In the genomic region with DNA sequence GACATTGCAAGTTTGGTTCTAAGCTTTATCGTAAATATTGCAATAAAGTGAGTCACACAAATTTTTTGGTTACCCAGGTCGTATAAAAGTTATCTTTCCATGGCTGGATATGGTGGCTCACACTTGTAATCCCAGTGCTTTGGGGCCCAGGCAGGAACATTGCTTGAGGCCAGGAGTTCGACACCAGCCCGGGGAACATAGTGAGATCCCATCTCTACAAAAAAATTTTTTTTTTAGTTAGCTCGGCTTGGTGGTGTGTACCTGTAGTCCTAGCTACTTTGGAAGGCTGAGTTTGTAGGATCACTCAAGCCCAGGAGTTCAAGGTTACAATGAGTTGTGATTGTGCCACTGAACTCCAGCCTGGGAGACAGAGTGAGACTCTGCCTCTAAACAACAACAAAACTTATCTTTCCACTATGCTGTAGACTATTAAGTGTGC, we compare ENCODE assay signal across 1 cellular context.
TF ChIP-seq lines count a peak whose summit lies in the region.

No MANE protein-coding gene starts in this region.

TF ChIP-seq in HepG2, 621 proteins besides CTCF, POLR2A, EP300 and RAD21 (continued from another document and continues in another):
- no peak for TF ChIP-seq NONO (IDR thresholded peaks at IDR 0.05)
- no peak for TF ChIP-seq NONO (CRISPR knock-in tag; conservative IDR thresholded peaks at IDR 0.05)
- TF ChIP-seq LCORL (IDR thresholded peaks at IDR 0.05) = no peak
- TF ChIP-seq LCORL (CRISPR knock-in tag; IDR thresholded peaks at IDR 0.05) = no peak
- no peak for TF ChIP-seq CHD2 (IDR thresholded peaks at IDR 0.05; ENCODE audit: low read depth, low read length)
- TF ChIP-seq, protein P1, sequence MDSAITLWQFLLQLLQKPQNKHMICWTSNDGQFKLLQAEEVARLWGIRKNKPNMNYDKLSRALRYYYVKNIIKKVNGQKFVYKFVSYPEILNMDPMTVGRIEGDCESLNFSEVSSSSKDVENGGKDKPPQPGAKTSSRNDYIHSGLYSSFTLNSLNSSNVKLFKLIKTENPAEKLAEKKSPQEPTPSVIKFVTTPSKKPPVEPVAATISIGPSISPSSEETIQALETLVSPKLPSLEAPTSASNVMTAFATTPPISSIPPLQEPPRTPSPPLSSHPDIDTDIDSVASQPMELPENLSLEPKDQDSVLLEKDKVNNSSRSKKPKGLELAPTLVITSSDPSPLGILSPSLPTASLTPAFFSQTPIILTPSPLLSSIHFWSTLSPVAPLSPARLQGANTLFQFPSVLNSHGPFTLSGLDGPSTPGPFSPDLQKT (CRISPR knock-in tag; IDR thresholded peaks at IDR 0.05; ENCODE audit: borderline replicate concordance) = no peak
- no peak for TF ChIP-seq ZNF224 (CRISPR knock-in tag; IDR thresholded peaks at IDR 0.05)
- TF ChIP-seq DMAP1 (CRISPR knock-in tag; IDR thresholded peaks at IDR 0.05) = no peak
- TF ChIP-seq ZNF20 (CRISPR knock-in tag; IDR thresholded peaks at IDR 0.05) = no peak
- no peak for TF ChIP-seq MATR3 (CRISPR knock-in tag; IDR thresholded peaks at IDR 0.05)
- TF ChIP-seq ASH2L (IDR thresholded peaks at IDR 0.05; ENCODE audit: insufficient read length, low read depth, low read length) = no peak
- no peak for TF ChIP-seq GMEB2 (CRISPR knock-in tag; IDR thresholded peaks at IDR 0.05; ENCODE audit: low read depth)
- TF ChIP-seq, protein P2, sequence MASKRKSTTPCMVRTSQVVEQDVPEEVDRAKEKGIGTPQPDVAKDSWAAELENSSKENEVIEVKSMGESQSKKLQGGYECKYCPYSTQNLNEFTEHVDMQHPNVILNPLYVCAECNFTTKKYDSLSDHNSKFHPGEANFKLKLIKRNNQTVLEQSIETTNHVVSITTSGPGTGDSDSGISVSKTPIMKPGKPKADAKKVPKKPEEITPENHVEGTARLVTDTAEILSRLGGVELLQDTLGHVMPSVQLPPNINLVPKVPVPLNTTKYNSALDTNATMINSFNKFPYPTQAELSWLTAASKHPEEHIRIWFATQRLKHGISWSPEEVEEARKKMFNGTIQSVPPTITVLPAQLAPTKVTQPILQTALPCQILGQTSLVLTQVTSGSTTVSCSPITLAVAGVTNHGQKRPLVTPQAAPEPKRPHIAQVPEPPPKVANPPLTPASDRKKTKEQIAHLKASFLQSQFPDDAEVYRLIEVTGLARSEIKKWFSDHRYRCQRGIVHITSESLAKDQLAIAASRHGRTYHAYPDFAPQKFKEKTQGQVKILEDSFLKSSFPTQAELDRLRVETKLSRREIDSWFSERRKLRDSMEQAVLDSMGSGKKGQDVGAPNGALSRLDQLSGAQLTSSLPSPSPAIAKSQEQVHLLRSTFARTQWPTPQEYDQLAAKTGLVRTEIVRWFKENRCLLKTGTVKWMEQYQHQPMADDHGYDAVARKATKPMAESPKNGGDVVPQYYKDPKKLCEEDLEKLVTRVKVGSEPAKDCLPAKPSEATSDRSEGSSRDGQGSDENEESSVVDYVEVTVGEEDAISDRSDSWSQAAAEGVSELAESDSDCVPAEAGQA (IDR thresholded peaks at IDR 0.05; ENCODE audit: low read depth) = no peak
- TF ChIP-seq, protein P2 (CRISPR knock-in tag; IDR thresholded peaks at IDR 0.05; ENCODE audit: borderline replicate concordance) = no peak
- no peak for TF ChIP-seq ZNF615 (CRISPR knock-in tag; IDR thresholded peaks at IDR 0.05; ENCODE audit: borderline replicate concordance)
- no peak for TF ChIP-seq REST (IDR thresholded peaks at IDR 0.05; ENCODE audit: borderline replicate concordance in 1 of 2, low read depth in 1 of 2, low read length in 2 of 2)
- TF ChIP-seq NCOR1 (IDR thresholded peaks at IDR 0.05; ENCODE audit: borderline replicate concordance, low read length) = no peak
- no peak for TF ChIP-seq ATF5 (CRISPR knock-in tag; IDR thresholded peaks at IDR 0.05; ENCODE audit: low read depth)
- TF ChIP-seq, protein P3, sequence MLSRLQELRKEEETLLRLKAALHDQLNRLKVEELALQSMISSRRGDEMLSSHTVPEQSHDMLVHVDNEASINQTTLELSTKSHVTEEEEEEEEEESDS (CRISPR knock-in tag; IDR thresholded peaks at IDR 0.05; ENCODE audit: borderline replicate concordance) = no peak
- TF ChIP-seq ZC3H4 (CRISPR knock-in tag; IDR thresholded peaks at IDR 0.05; ENCODE audit: borderline replicate concordance) = no peak
- TF ChIP-seq ZNF124 (CRISPR knock-in tag; IDR thresholded peaks at IDR 0.05) = no peak
- TF ChIP-seq ZNF557 (CRISPR knock-in tag; IDR thresholded peaks at IDR 0.05) = no peak
- TF ChIP-seq ZNF670 (CRISPR knock-in tag; IDR thresholded peaks at IDR 0.05; ENCODE audit: borderline replicate concordance) = no peak
- TF ChIP-seq MEF2D (CRISPR knock-in tag; IDR thresholded peaks at IDR 0.05) = no peak
- no peak for TF ChIP-seq ZNF709 (CRISPR knock-in tag; IDR thresholded peaks at IDR 0.05)
- no peak for TF ChIP-seq ZNF276 (CRISPR knock-in tag; IDR thresholded peaks at IDR 0.05; ENCODE audit: low read depth)
- no peak for TF ChIP-seq IKZF1 (IDR thresholded peaks at IDR 0.05)
- no peak for TF ChIP-seq ETV6 (CRISPR knock-in tag; conservative IDR thresholded peaks at IDR 0.05)
- TF ChIP-seq ZNF703 (CRISPR knock-in tag; IDR thresholded peaks at IDR 0.05; ENCODE audit: borderline replicate concordance) = no peak
- TF ChIP-seq ZMYM3 (CRISPR knock-in tag; IDR thresholded peaks at IDR 0.05) = peak; percentile 6; the same call in 1 of the 2 replicates
- TF ChIP-seq, protein P4, sequence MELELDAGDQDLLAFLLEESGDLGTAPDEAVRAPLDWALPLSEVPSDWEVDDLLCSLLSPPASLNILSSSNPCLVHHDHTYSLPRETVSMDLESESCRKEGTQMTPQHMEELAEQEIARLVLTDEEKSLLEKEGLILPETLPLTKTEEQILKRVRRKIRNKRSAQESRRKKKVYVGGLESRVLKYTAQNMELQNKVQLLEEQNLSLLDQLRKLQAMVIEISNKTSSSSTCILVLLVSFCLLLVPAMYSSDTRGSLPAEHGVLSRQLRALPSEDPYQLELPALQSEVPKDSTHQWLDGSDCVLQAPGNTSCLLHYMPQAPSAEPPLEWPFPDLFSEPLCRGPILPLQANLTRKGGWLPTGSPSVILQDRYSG (CRISPR knock-in tag; IDR thresholded peaks at IDR 0.05) = no peak
- no peak for TF ChIP-seq ZNF850 (CRISPR knock-in tag; conservative IDR thresholded peaks at IDR 0.05)
- no peak for TF ChIP-seq NFE2L2 (IDR thresholded peaks at IDR 0.05; ENCODE audit: low read length)
- TF ChIP-seq KLF9 (CRISPR knock-in tag; IDR thresholded peaks at IDR 0.05; ENCODE audit: low read depth) = no peak
- TF ChIP-seq ATF7-NPFF (CRISPR knock-in tag; IDR thresholded peaks at IDR 0.05; ENCODE audit: low read depth) = no peak
- no peak for TF ChIP-seq KDM5B (CRISPR knock-in tag; IDR thresholded peaks at IDR 0.05; ENCODE audit: borderline replicate concordance)
- TF ChIP-seq ZFP82 (CRISPR knock-in tag; IDR thresholded peaks at IDR 0.05; ENCODE audit: borderline replicate concordance) = no peak
- no peak for TF ChIP-seq ZSCAN5A (CRISPR knock-in tag; IDR thresholded peaks at IDR 0.05; ENCODE audit: borderline replicate concordance)
- TF ChIP-seq JDP2 (CRISPR knock-in tag; IDR thresholded peaks at IDR 0.05; ENCODE audit: borderline replicate concordance) = no peak
- TF ChIP-seq, protein P5, sequence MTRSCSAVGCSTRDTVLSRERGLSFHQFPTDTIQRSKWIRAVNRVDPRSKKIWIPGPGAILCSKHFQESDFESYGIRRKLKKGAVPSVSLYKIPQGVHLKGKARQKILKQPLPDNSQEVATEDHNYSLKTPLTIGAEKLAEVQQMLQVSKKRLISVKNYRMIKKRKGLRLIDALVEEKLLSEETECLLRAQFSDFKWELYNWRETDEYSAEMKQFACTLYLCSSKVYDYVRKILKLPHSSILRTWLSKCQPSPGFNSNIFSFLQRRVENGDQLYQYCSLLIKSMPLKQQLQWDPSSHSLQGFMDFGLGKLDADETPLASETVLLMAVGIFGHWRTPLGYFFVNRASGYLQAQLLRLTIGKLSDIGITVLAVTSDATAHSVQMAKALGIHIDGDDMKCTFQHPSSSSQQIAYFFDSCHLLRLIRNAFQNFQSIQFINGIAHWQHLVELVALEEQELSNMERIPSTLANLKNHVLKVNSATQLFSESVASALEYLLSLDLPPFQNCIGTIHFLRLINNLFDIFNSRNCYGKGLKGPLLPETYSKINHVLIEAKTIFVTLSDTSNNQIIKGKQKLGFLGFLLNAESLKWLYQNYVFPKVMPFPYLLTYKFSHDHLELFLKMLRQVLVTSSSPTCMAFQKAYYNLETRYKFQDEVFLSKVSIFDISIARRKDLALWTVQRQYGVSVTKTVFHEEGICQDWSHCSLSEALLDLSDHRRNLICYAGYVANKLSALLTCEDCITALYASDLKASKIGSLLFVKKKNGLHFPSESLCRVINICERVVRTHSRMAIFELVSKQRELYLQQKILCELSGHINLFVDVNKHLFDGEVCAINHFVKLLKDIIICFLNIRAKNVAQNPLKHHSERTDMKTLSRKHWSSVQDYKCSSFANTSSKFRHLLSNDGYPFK (CRISPR knock-in tag; IDR thresholded peaks at IDR 0.05; ENCODE audit: borderline replicate concordance) = no peak
- no peak; the same call in 1 of the 2 replicates for TF ChIP-seq ZFP36L1 (CRISPR knock-in tag; IDR thresholded peaks at IDR 0.05)
- TF ChIP-seq ELF1 (CRISPR knock-in tag; IDR thresholded peaks at IDR 0.05) = no peak
